ENCODE assay signal across 8 cellular contexts in the genomic region with DNA sequence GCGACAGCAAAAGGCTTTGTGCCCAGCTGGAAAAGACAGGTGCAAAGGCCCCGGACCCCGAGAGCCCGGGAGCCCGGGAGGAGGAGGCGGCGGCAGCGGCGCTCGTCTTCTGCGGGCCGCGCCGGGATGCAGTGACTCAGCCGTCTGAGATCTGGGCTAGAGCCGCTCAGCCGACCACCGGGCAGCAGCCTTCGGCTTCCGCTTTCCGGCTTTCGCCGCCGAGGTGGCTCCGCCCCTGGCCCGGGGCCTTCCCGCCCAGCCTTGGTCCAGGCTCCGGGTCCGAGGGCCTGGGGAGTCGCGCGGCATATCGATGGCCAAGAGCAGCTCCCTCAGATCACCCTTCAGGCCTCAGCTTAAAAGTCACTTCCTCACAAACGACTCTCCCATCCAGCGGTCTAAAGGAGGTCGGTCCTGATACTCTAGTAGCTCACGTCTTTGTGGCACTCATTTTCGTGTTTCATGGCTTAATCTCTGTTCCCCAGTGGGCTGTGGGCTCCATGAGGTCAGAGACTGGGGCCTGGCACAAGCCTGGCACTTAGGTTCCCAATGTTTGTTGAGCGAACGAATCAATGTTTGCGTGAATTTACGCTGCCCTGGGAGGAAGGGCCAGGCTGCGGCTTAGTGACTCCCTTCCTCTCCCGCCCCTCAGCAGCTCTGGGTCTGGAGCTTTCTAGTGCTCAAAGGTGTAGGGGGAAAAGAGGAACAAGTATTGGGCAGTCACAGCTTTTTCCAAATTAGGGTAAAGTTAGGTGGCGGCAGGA. TPM values are rescaled to one million over a fixed set of nuclear protein-coding genes. Genes with fewer than 3 reads are reported as not detected.
DNase-seq lines count a peak whose midpoint lies in the region; ATAC-seq and TF ChIP-seq lines count a peak whose summit lies in the region.

Gene PHTF1, minus strand, starts transcription at position 146 of the 761 bp plus-strand sequence. CDS start 783 bp downstream, outside the sequence.

- H3K4me3 ChIP-seq in BLaER1 = peak within 1 kb of the TSS; percentile 88
- H3K4me3 ChIP-seq in liver (ENCODE audit: low read depth in 1 of 3, low read length in 3 of 3) = peak within 1 kb of the TSS; percentile 50 to 96 (median 77)

- H4K20me1 ChIP-seq in BLaER1 = no peaks in the 10 kb centered on the region

- H3K27ac ChIP-seq in BLaER1 (peak within 1 kb of the TSS; percentile 84), liver (ENCODE audit: low read depth in 1 of 2, low read length in 2 of 2) (peak within 1 kb of the TSS; percentile 77 to 83)

- H3K9ac ChIP-seq in BLaER1 (peak within 1 kb of the TSS; percentile 84), liver (ENCODE audit: low read depth in 1 of 2, low read length in 2 of 2) (peak within 1 kb of the TSS; percentile 78 to 84)

- WGBS in liver = under 1% methylated on average over 45 of the region's 45 CpGs

- H3K4me1 ChIP-seq in BLaER1 = peaks cover 32% of the 10 kb centered on the region
- peaks cover 1 to 23% (median 14%) of the 10 kb centered on the region in 4 donors for H3K4me1 ChIP-seq in liver (ENCODE audit: control insufficient read depth in 4 of 4, insufficient read depth in 4 of 4, low read length in 3 of 4)

- peak within 1 kb of the TSS; percentile 85 for H3K4me2 ChIP-seq in BLaER1

- peak; percentile 93 for ATAC-seq in HG03432 (IDR thresholded peaks at IDR 0.05; ENCODE audit: unreplicated experiment)

- TF ChIP-seq CTCF in liver (IDR thresholded peaks at IDR 0.05; ENCODE audit: low read depth, low read length, missing input control) = no peak

- H3K36me3 ChIP-seq in BLaER1 (peaks cover 11% of the 10 kb centered on the region; the same call in 1 of the 2 replicates), liver (ENCODE audit: control insufficient read depth in 4 of 4, insufficient read depth in 3 of 4, low read depth in 1 of 4, low read length in 3 of 4) (no peaks in the 10 kb centered on the region)

- DNase-seq in GM19238 (ENCODE audit: insufficient read length, low spot score) (peak; percentile 57), NCI-H510A treated with DMSO at 0.1 percent for 48 hours (lab: John Stamatoyannopoulos, UW) (peak; percentile 58), dermis microvascular lymphatic vessel endothelial cell (ENCODE audit: low read depth in 2 of 2) (peak; percentile 41 to 86)
- peak; percentile 43 for DNase-seq in activated CD4-positive, alpha-beta T cell treated with anti-CD3 and anti-CD28 coated beads, Interleukin-2, amount 50 U/mL, for 1 hour
- peak; percentile 42 to 48 for DNase-seq in stimulated activated CD4-positive, alpha-beta T cell treated with anti-CD3 and anti-CD28 coated beads, Interleukin-4, amount 100 ng/mL, for 4 hours

- no peaks in the 10 kb centered on the region for H3K27me3 ChIP-seq in BLaER1
- H3K27me3 ChIP-seq in liver (ENCODE audit: control insufficient read depth in 4 of 4, insufficient read depth in 4 of 4, low read length in 3 of 4) = no peaks in the 10 kb centered on the region

- TF ChIP-seq RAD21 in liver (IDR thresholded peaks at IDR 0.05) = peak in 1 of 2 donors; percentile 53

- no peaks in the 10 kb centered on the region for H3K9me3 ChIP-seq in BLaER1
- H3K9me3 ChIP-seq in liver (ENCODE audit: control insufficient read depth in 4 of 4, low read length in 3 of 4) = no peaks in the 10 kb centered on the region

TF ChIP-seq in liver, 16 proteins besides CTCF, POLR2A, EP300 and RAD21:
- TF ChIP-seq RXRA (IDR thresholded peaks at IDR 0.05) = peak; percentile 20 to 66
- TF ChIP-seq JUND (IDR thresholded peaks at IDR 0.05) = no peak
- TF ChIP-seq FOXA1 (IDR thresholded peaks at IDR 0.05) = no peak
- no peak for TF ChIP-seq GABPA (IDR thresholded peaks at IDR 0.05 in 1 of 2, conservative IDR thresholded peaks at IDR 0.05 in 1 of 2)
- TF ChIP-seq FOXA2 (IDR thresholded peaks at IDR 0.05) = no peak
- TF ChIP-seq, protein P1, sequence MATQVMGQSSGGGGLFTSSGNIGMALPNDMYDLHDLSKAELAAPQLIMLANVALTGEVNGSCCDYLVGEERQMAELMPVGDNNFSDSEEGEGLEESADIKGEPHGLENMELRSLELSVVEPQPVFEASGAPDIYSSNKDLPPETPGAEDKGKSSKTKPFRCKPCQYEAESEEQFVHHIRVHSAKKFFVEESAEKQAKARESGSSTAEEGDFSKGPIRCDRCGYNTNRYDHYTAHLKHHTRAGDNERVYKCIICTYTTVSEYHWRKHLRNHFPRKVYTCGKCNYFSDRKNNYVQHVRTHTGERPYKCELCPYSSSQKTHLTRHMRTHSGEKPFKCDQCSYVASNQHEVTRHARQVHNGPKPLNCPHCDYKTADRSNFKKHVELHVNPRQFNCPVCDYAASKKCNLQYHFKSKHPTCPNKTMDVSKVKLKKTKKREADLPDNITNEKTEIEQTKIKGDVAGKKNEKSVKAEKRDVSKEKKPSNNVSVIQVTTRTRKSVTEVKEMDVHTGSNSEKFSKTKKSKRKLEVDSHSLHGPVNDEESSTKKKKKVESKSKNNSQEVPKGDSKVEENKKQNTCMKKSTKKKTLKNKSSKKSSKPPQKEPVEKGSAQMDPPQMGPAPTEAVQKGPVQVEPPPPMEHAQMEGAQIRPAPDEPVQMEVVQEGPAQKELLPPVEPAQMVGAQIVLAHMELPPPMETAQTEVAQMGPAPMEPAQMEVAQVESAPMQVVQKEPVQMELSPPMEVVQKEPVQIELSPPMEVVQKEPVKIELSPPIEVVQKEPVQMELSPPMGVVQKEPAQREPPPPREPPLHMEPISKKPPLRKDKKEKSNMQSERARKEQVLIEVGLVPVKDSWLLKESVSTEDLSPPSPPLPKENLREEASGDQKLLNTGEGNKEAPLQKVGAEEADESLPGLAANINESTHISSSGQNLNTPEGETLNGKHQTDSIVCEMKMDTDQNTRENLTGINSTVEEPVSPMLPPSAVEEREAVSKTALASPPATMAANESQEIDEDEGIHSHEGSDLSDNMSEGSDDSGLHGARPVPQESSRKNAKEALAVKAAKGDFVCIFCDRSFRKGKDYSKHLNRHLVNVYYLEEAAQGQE (IDR thresholded peaks at IDR 0.05) = peak; percentile 21
- TF ChIP-seq HNF4A (conservative IDR thresholded peaks at IDR 0.05) = peak; percentile 6 to 28
- no peak for TF ChIP-seq NR2F2 (IDR thresholded peaks at IDR 0.05)
- TF ChIP-seq HNF4G (IDR thresholded peaks at IDR 0.05) = no peak
- TF ChIP-seq SP1 (IDR thresholded peaks at IDR 0.05) = peak; percentile 67
- TF ChIP-seq TAF1 (conservative IDR thresholded peaks at IDR 0.05) = peak; percentile 75
- peak; percentile 6 for TF ChIP-seq MAX (IDR thresholded peaks at IDR 0.05)
- TF ChIP-seq YY1 (IDR thresholded peaks at IDR 0.05) = peak; percentile 49
TF ChIP-seq in liver: peak in this region for 7.

RNA-seq across cellular contexts. Expression of gene PHTF1, which starts in this region (rescaled TPM):
- total RNA-seq in dermis microvascular lymphatic vessel endothelial cell = 31.8 and 32.5 TPM in 2 replicates
- total RNA-seq in liver = 10 to 100 TPM in 1 of 2 donors, 1 to 10 TPM in 1; 9.4 to 14.0 TPM
- 1 to 10 TPM; 3.2 to 5.2 TPM for polyA plus RNA-seq in liver

Comparison
In these comparisons a context has a peak if more than half of its experiments do, and no peak if none do; other contexts are left out.
1. Peak in every context shown above with its lines: DNase-seq, ATAC-seq, H3K4me3 ChIP-seq and H3K27ac ChIP-seq.